27 cellular contexts compared by ENCODE assay signal in the genomic region with DNA sequence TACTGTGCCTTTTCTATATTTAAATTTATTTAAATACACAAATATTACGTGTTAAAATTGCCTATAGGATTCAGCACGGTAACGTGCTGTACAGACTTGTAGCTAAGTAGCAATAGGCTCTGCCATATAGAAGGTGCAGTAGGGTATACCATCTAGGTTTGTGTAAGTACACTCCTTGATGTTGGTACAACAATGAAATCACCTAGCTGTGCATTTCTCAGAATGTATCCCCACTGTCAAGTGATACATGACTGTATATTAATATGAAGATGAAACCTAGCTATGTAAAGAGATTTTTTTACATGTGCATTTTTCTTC.
"Had no signal": no experiment of that assay in that cellular context is flagged by ENCODE, and none has a peak within 500 bp of the region (broad histone marks: within the 10 kb centered on the region; RNA-seq: fewer than 3 reads in every experiment).

No MANE protein-coding gene starts in this region.

- H3K9me3 Mint-ChIP-seq: activated naive CD4-positive, alpha-beta T cell treated with anti-CD3 and anti-CD28 coated beads, Interleukin-2, amount 50 U/mL, for 24 hours; endodermal cell; neural crest cell had no signal

- H3K27ac ChIP-seq: foreskin keratinocyte, heart left ventricle, pancreas, prostate gland, suprapubic skin, tibial artery had no signal

- DNase-seq: activated CD4-positive, alpha-beta T cell treated with anti-CD3 and anti-CD28 coated beads for 1 hour; activated CD8-positive, alpha-beta memory T cell treated with anti-CD3 and anti-CD28 coated beads, Interleukin-2, amount 10 ng/mL, durations not matched to agents 7 days and 5 days; activated CD8-positive, alpha-beta T cell treated with anti-CD3 and anti-CD28 coated beads, Interleukin-2, amount 10 ng/mL, durations not matched to agents 7 days and 5 days; activated naive CD8-positive, alpha-beta T cell treated with anti-CD3 and anti-CD28 coated beads, Interleukin-2, amount 50 U/mL, for 24 hours; activated T-cell treated with anti-CD3 and anti-CD28 coated beads, Interleukin-2, amount 50 U/mL, for 48 hours; endodermal cell; foreskin keratinocyte; heart left ventricle; mesenchymal stem cell; naive thymus-derived CD8-positive, alpha-beta T cell; nucleus accumbens; pancreas; retina; stimulated activated CD4-positive, alpha-beta T cell treated with anti-CD3 and anti-CD28 coated beads, Interleukin-15, amount 100 ng/mL, for 24 hours; stimulated activated naive CD4-positive, alpha-beta T cell; T1000; tibial artery had no signal

- ATAC-seq: activated CD8-positive, alpha-beta memory T cell treated with anti-CD3 and anti-CD28 coated beads, Interleukin-2, amount 10 ng/mL, durations not matched to agents 7 days and 5 days; activated CD8-positive, alpha-beta T cell treated with anti-CD3 and anti-CD28 coated beads, Interleukin-2, amount 10 ng/mL, durations not matched to agents 7 days and 5 days; activated naive CD8-positive, alpha-beta T cell treated with anti-CD3 and anti-CD28 coated beads, Interleukin-2, amount 50 U/mL, for 24 hours; esophagus mucosa; foreskin keratinocyte; heart left ventricle; naive thymus-derived CD8-positive, alpha-beta T cell; pancreas; WTC11 had no signal

- H3K27me3 Mint-ChIP-seq: activated CD8-positive, alpha-beta memory T cell treated with anti-CD3 and anti-CD28 coated beads, Interleukin-2, amount 10 ng/mL, durations not matched to agents 7 days and 5 days; activated naive CD4-positive, alpha-beta T cell treated with anti-CD3 and anti-CD28 coated beads, Interleukin-2, amount 50 U/mL, for 24 hours; activated naive CD8-positive, alpha-beta T cell treated with anti-CD3 and anti-CD28 coated beads, Interleukin-2, amount 50 U/mL, for 24 hours; central memory CD8-positive, alpha-beta T cell; dendritic cell treated with granulocyte-macrophage colony-stimulating factor and Interleukin-4, amounts not matched to agents 40 ng/mL and 50 ng/mL, for 4 days; naive thymus-derived CD8-positive, alpha-beta T cell had no signal

- H3K36me3 Mint-ChIP-seq: activated CD8-positive, alpha-beta memory T cell treated with anti-CD3 and anti-CD28 coated beads, Interleukin-2, amount 10 ng/mL, durations not matched to agents 7 days and 5 days; activated naive CD4-positive, alpha-beta T cell treated with anti-CD3 and anti-CD28 coated beads, Interleukin-2, amount 50 U/mL, for 24 hours; naive thymus-derived CD8-positive, alpha-beta T cell had no signal

- H3K4me3 ChIP-seq: heart left ventricle, pancreas, prostate gland, suprapubic skin, tibial artery had no signal

- H3K27ac Mint-ChIP-seq: activated CD8-positive, alpha-beta memory T cell treated with anti-CD3 and anti-CD28 coated beads, Interleukin-2, amount 10 ng/mL, durations not matched to agents 7 days and 5 days; activated CD8-positive, alpha-beta T cell treated with anti-CD3 and anti-CD28 coated beads, Interleukin-2, amount 10 ng/mL, durations not matched to agents 7 days and 5 days; activated naive CD4-positive, alpha-beta T cell treated with anti-CD3 and anti-CD28 coated beads, Interleukin-2, amount 50 U/mL, for 24 hours; activated naive CD8-positive, alpha-beta T cell treated with anti-CD3 and anti-CD28 coated beads, Interleukin-2, amount 50 U/mL, for 24 hours; activated T-helper 2 cell treated with anti-CD3 and anti-CD28 coated beads, Interferon-gamma antibody, Interleukin-2, Interleukin-4, amounts not matched to agents 10 μg/mL and 5 μg/mL and 100 μg/mL, durations not matched to agents 14 hours and 24 hours and 36 hours; dendritic cell treated with granulocyte-macrophage colony-stimulating factor and Interleukin-4, amounts not matched to agents 40 ng/mL and 50 ng/mL, for 4 days; endodermal cell; naive thymus-derived CD8-positive, alpha-beta T cell; WTC11 had no signal

- H3K4me1 ChIP-seq: foreskin keratinocyte, heart left ventricle, pancreas, prostate gland, suprapubic skin had no signal

- FAIRE-seq: bronchial epithelial cell, pancreas had no signal

- H3K4me1 Mint-ChIP-seq: activated CD8-positive, alpha-beta memory T cell treated with anti-CD3 and anti-CD28 coated beads, Interleukin-2, amount 10 ng/mL, durations not matched to agents 7 days and 5 days; activated naive CD4-positive, alpha-beta T cell treated with anti-CD3 and anti-CD28 coated beads, Interleukin-2, amount 50 U/mL, for 24 hours; activated naive CD8-positive, alpha-beta T cell treated with anti-CD3 and anti-CD28 coated beads, Interleukin-2, amount 50 U/mL, for 24 hours; central memory CD8-positive, alpha-beta T cell; endodermal cell; naive thymus-derived CD8-positive, alpha-beta T cell; neural crest cell had no signal

- H3K4me3 Mint-ChIP-seq: activated CD8-positive, alpha-beta memory T cell treated with anti-CD3 and anti-CD28 coated beads, Interleukin-2, amount 10 ng/mL, durations not matched to agents 7 days and 5 days; activated CD8-positive, alpha-beta T cell treated with anti-CD3 and anti-CD28 coated beads, Interleukin-2, amount 10 ng/mL, durations not matched to agents 7 days and 5 days; activated naive CD4-positive, alpha-beta T cell treated with anti-CD3 and anti-CD28 coated beads, Interleukin-2, amount 50 U/mL, for 24 hours; activated naive CD8-positive, alpha-beta T cell treated with anti-CD3 and anti-CD28 coated beads, Interleukin-2, amount 50 U/mL, for 24 hours; central memory CD8-positive, alpha-beta T cell; dendritic cell treated with granulocyte-macrophage colony-stimulating factor and Interleukin-4, amounts not matched to agents 40 ng/mL and 50 ng/mL, for 4 days; endodermal cell; naive thymus-derived CD8-positive, alpha-beta T cell; neural crest cell; WTC11 had no signal

- H3K9me3 ChIP-seq: pancreas, prostate gland, suprapubic skin had no signal
